ENCODE assay signal across 8 cellular contexts in genomic region chr14:50311337-50311973, GRCh38. TPM values are rescaled to one million over a fixed set of nuclear protein-coding genes. Genes with fewer than 3 reads are reported as not detected.
DNase-seq lines count a peak whose midpoint lies in the region; ATAC-seq and TF ChIP-seq lines count a peak whose summit lies in the region.

No MANE protein-coding gene starts in this region.

- no peak for TF ChIP-seq POLR2A in prostate gland (IDR thresholded peaks at IDR 0.05)

- no peaks in the 10 kb centered on the region for H3K27me3 ChIP-seq in prostate gland (replicated peaks; ENCODE audit: insufficient read depth)

- no peaks in the 10 kb centered on the region for H3K4me1 ChIP-seq in prostate gland (replicated peaks)

- peak; percentile 34 for TF ChIP-seq CTCF in fibroblast of pulmonary artery (IDR thresholded peaks at IDR 0.05; ENCODE audit: low read length, missing control alignments)
- no peak for TF ChIP-seq CTCF in prostate gland (IDR thresholded peaks at IDR 0.05)

- H3K9me3 ChIP-seq in prostate gland = no peaks in the 10 kb centered on the region

- POLR2A ChIA-PET in HEK293T (lab: Yijun Ruan, JAX) = interaction anchor here (0.5 to 3.4 kb wide), 16 partner anchors 10 to 449 kb away, joined by 3 to 35 read pairs (median 4); partner anchors contain the start of genes CDKL1 and MAP4K5

- CTCF ChIA-PET in HEK293T (lab: Yijun Ruan, JAX) = interaction anchor here (0.6 to 1.1 kb wide), 3 partner anchors 9 to 56 kb away, joined by 3 to 7 read pairs (median 5); no protein-coding TSS in a partner anchor

- peak overlapping the region; percentile 93 to 94 for H3K27ac ChIP-seq in prostate gland

- intact Hi-C loops in prostate gland (cut with DNase I) = loop anchor here (5.0 to 10.0 kb wide), 2 partner anchors 444 to 463 kb away; no protein-coding TSS in a partner anchor

- ATAC-seq in SK-N-SH treated with all-trans-retinoic acid at 6 μM for 48 hours (peak; percentile 8), GM19324 (IDR thresholded peaks at IDR 0.05; ENCODE audit: low FRiP score, unreplicated experiment) (no peak), GM19452 (IDR thresholded peaks at IDR 0.05; ENCODE audit: unreplicated experiment) (no peak)

- DNase-seq in DMS153 (lab: John Stamatoyannopoulos, UW) (peak; percentile 38), HEK293T (ENCODE audit: extremely low spot score) (no peak), fibroblast of pulmonary artery (ENCODE audit: low read depth) (no peak), prostate gland (ENCODE audit: low spot score) (no peak)
- no peak for DNase-seq in stimulated activated naive CD4-positive, alpha-beta T cell treated with Interleukin-2 at 50 U/mL for 16 hours (lab: John Stamatoyannopoulos, UW)

- H3K36me3 ChIP-seq in prostate gland = no peaks in the 10 kb centered on the region

- H3K4me3 ChIP-seq in fibroblast of pulmonary artery (replicated peaks; ENCODE audit: low read depth, low read length) (peak overlapping the region; percentile 84), prostate gland (peak overlapping the region; percentile 55 to 71)

- 2% methylated on average over 18 of the region's 18 CpGs for WGBS in prostate gland

TF ChIP-seq in HEK293T, 16 proteins besides CTCF, POLR2A, EP300 and RAD21:
- TF ChIP-seq FOXK2 (IDR thresholded peaks at IDR 0.05) (no peak), PKNOX1 (IDR thresholded peaks at IDR 0.05) (peak; percentile 89)

TF ChIP-seq in SK-N-SH treated with all-trans-retinoic acid at 6 μM for 48 hours, 23 proteins besides CTCF, POLR2A, EP300 and RAD21:
- no peak for TF ChIP-seq ZC3H10 (CRISPR knock-in tag; IDR thresholded peaks at IDR 0.05)
- no peak for TF ChIP-seq RARB (CRISPR knock-in tag; IDR thresholded peaks at IDR 0.05)
- no peak for TF ChIP-seq TCF4 (CRISPR knock-in tag; IDR thresholded peaks at IDR 0.05; ENCODE audit: borderline replicate concordance)
- no peak for TF ChIP-seq CREB5 (CRISPR knock-in tag; IDR thresholded peaks at IDR 0.05; ENCODE audit: low read depth)
TF ChIP-seq in SK-N-SH treated with all-trans-retinoic acid at 6 μM for 48 hours: peak in this region for 0.

RNA-seq across cellular contexts. Expression of gene L2HGDH, which starts 0.6 kb away (rescaled TPM):
- total RNA-seq in prostate gland = 1 to 10 TPM; 5.6 to 6.5 TPM

RNA-seq across cellular contexts. Expression of gene DMAC2L, which starts 0.7 kb away (rescaled TPM):
- 10 to 100 TPM in 1 of 2 donors, 1 to 10 TPM in 1; 6.9 to 24.5 TPM for total RNA-seq in prostate gland
